12 cellular contexts compared by ENCODE assay signal in genomic region chr13:106867249-106867648, GRCh38.
DNase-seq lines count a peak whose midpoint lies in the region; ATAC-seq and TF ChIP-seq lines count a peak whose summit lies in the region.
"Had no signal": no experiment of that assay in that cellular context is flagged by ENCODE, and none has a peak within 500 bp of the region (broad histone marks: within the 10 kb centered on the region; RNA-seq: fewer than 3 reads in every experiment).

No MANE protein-coding gene starts in this region.

- H2AFZ ChIP-seq in GM23338 = peak overlapping the region; percentile 74

- H3K27me3 Mint-ChIP-seq in GM23338 (ENCODE audit: insufficient read depth, low read depth, poor library complexity) = peaks cover 3% of the 10 kb centered on the region

- no peak for TF ChIP-seq EP300 in stomach (IDR thresholded peaks at IDR 0.05)

- H3K9me3 ChIP-seq in lower lobe of right lung (no peaks in the 10 kb centered on the region), stomach (no peaks in the 10 kb centered on the region)

- peaks cover 15% of the 10 kb centered on the region for H3K4me1 Mint-ChIP-seq in GM23338

- H3K79me2 ChIP-seq in GM23338 (replicated peaks; ENCODE audit: insufficient read depth) = no peaks in the 10 kb centered on the region

- DNase-seq in GM23338 (ENCODE audit: low spot score) = peak; percentile 16
- peak; percentile 32 for DNase-seq in brain microvascular endothelial cell
- no peak for DNase-seq in lower lobe of right lung
- DNase-seq in stomach = peak; percentile 29
- DNase-seq in NCI-H774 (lab: John Stamatoyannopoulos, UW) = no peak
- DNase-seq in cerebellar nuclear complex (lab: John Stamatoyannopoulos, UW) = no peak
- DNase-seq: activated CD8-positive, alpha-beta T cell treated with anti-CD3 and anti-CD28 coated beads, Interleukin-2, amount 10 ng/mL, durations not matched to agents 7 days and 5 days; Karpas-422; NCI-H446; stimulated activated CD4-positive, alpha-beta T cell treated with anti-CD3 and anti-CD28 coated beads, Interleukin-1b, Interleukin-23, amount 100 ng/mL, for 48 hours had no signal

- H3K36me3 ChIP-seq in GM23338 (ENCODE audit: insufficient read depth) (no peaks in the 10 kb centered on the region), brain microvascular endothelial cell (replicated peaks) (no peaks in the 10 kb centered on the region), lower lobe of right lung (no peaks in the 10 kb centered on the region), stomach (no peaks in the 10 kb centered on the region)

- TF ChIP-seq CTCF in GM23338 (conservative IDR thresholded peaks at IDR 0.05; ENCODE audit: low read depth in 2 of 2) (no peak), brain microvascular endothelial cell (IDR thresholded peaks at IDR 0.05; ENCODE audit: low read depth, low read length, missing control alignments) (peak; percentile 26), lower lobe of right lung (IDR thresholded peaks at IDR 0.05) (no peak), stomach (IDR thresholded peaks at IDR 0.05) (no peak)

- in situ Hi-C loops in brain microvascular endothelial cell (cut with HindIII; ENCODE audit: low pct_ligation_motif_present, low sequenced_read_pairs) = no loop called here

- ATAC-seq in GM23338 (peak; percentile 54; the same call in 2 of the 3 replicates), lower lobe of right lung (no peak), GM19351 (IDR thresholded peaks at IDR 0.05; ENCODE audit: unreplicated experiment) (no peak), HG02610 (IDR thresholded peaks at IDR 0.05; ENCODE audit: unreplicated experiment) (no peak)
- ATAC-seq: activated CD8-positive, alpha-beta T cell treated with anti-CD3 and anti-CD28 coated beads, Interleukin-2, amount 10 ng/mL, durations not matched to agents 7 days and 5 days had no signal

- intact Hi-C loops in lower lobe of right lung (cut with DNase I) (no loop called here), stomach (cut with DNase I; ENCODE audit: low total_unique reads) (no loop called here)

- peaks cover 13% of the 10 kb centered on the region for H3K4me1 ChIP-seq in GM23338 (ENCODE audit: insufficient read depth)
- H3K4me1 ChIP-seq in lower lobe of right lung = peaks cover 8% of the 10 kb centered on the region
- H3K4me1 ChIP-seq in stomach = peaks cover 0 to 10% (median 4%) of the 10 kb centered on the region in 4 donors

- TF ChIP-seq POLR2A in stomach (IDR thresholded peaks at IDR 0.05) = no peak

- H3F3A ChIP-seq in GM23338 (replicated peaks; ENCODE audit: low read depth) = no peaks in the 10 kb centered on the region

- no peak overlapping the region for H3K27ac Mint-ChIP-seq in GM23338
- H3K27ac Mint-ChIP-seq: activated CD8-positive, alpha-beta T cell treated with anti-CD3 and anti-CD28 coated beads, Interleukin-2, amount 10 ng/mL, durations not matched to agents 7 days and 5 days had no signal

- H3K9me3 Mint-ChIP-seq in GM23338 = no peaks in the 10 kb centered on the region

- H4K20me1 ChIP-seq in GM23338 (replicated peaks; ENCODE audit: insufficient read depth) = no peaks in the 10 kb centered on the region

- H3K36me3 Mint-ChIP-seq in GM23338 (ENCODE audit: low read depth) = no peaks in the 10 kb centered on the region; the same call in 2 of the 3 replicates

- H3K4me3 Mint-ChIP-seq in GM23338 = no peak overlapping the region
- H3K4me3 Mint-ChIP-seq: activated CD8-positive, alpha-beta T cell treated with anti-CD3 and anti-CD28 coated beads, Interleukin-2, amount 10 ng/mL, durations not matched to agents 7 days and 5 days had no signal

- H3K27me3 ChIP-seq in GM23338 (ENCODE audit: insufficient read depth) = no peaks in the 10 kb centered on the region
- no peaks in the 10 kb centered on the region for H3K27me3 ChIP-seq in brain microvascular endothelial cell (replicated peaks)
- no peaks in the 10 kb centered on the region for H3K27me3 ChIP-seq in lower lobe of right lung (ENCODE audit: low read depth)
- H3K27me3 ChIP-seq in stomach = no peaks in the 10 kb centered on the region

- no peak overlapping the region for H3K4me3 ChIP-seq in GM23338
- H3K4me3 ChIP-seq in brain microvascular endothelial cell (ENCODE audit: low read depth, low read length) = no peak overlapping the region
- peak overlapping the region; percentile 25 for H3K4me3 ChIP-seq in lower lobe of right lung
- H3K4me3 ChIP-seq in stomach = peak overlapping the region; percentile 22 to 32 (median 30)

- peaks cover 5% of the 10 kb centered on the region; the same call in 1 of the 2 replicates for H3K9me2 ChIP-seq in GM23338 (ENCODE audit: insufficient read depth)

- H3K27ac ChIP-seq in GM23338 (ENCODE audit: low read depth) (no peak overlapping the region), brain microvascular endothelial cell (no peak overlapping the region), lower lobe of right lung (peak overlapping the region; percentile 31), stomach (no peak overlapping the region)

- H3K4me2 ChIP-seq in GM23338 = no peak overlapping the region

- WGBS in stomach, 5 donors = 4 to 24% (median 7%) methylated on average over 13 of the region's 13 CpGs

TF ChIP-seq in GM23338, 12 proteins besides CTCF, POLR2A, EP300 and RAD21 (continues in another document):
- TF ChIP-seq ZNF462 (CRISPR knock-in tag; IDR thresholded peaks at IDR 0.05) (no peak), NANOG (IDR thresholded peaks at IDR 0.05; ENCODE audit: borderline replicate concordance) (no peak), POLR2AphosphoS5 (IDR thresholded peaks at IDR 0.05; ENCODE audit: low read depth) (no peak), EZH2 (IDR thresholded peaks at IDR 0.05; ENCODE audit: low read depth, unreplicated experiment) (no peak), EZH2phosphoT487 (IDR thresholded peaks at IDR 0.05; ENCODE audit: unreplicated experiment) (no peak), STAT1 (IDR thresholded peaks at IDR 0.05; ENCODE audit: unreplicated experiment) (no peak)

Comparison
In these comparisons a context has a peak if more than half of its experiments do, and no peak if none do; other contexts are left out.
1. DNase-seq: peak in GM23338 (single experiment), brain microvascular endothelial cell (single experiment) and stomach (single experiment); none in lower lobe of right lung (single experiment), NCI-H774 (single experiment) and cerebellar nuclear complex (0 of 2).
2. H3K4me3 ChIP-seq: peak in lower lobe of right lung (single experiment) and stomach (4 of 4); none in GM23338 (single experiment) and brain microvascular endothelial cell (single experiment).